ENCODE assay signal across 8 cellular contexts in genomic region chr6:30682181-30683117, GRCh38. TPM values are rescaled to one million over a fixed set of nuclear protein-coding genes. Genes with fewer than 3 reads are reported as not detected.
DNase-seq lines count a peak whose midpoint lies in the region; ATAC-seq and TF ChIP-seq lines count a peak whose summit lies in the region.

No MANE protein-coding gene starts in this region.

- H3K36me3 Mint-ChIP-seq in CD8-positive, alpha-beta T cell: peaks cover 77% of the 10 kb centered on the region
- H3K36me3 Mint-ChIP-seq in chondrocyte (ENCODE audit: low read depth): peaks cover 35% of the 10 kb centered on the region

- H4K20me1 ChIP-seq in Karpas-422 (ENCODE audit: insufficient read depth, low read depth, low read length): peaks cover 8% of the 10 kb centered on the region; the same call in 1 of the 2 replicates

- CTCF ChIA-PET in CD8-positive, alpha-beta T cell (lab: Charles Lee): interaction anchor here (0.8 to 17.5 kb wide), 8 partner anchors 10 to 140 kb away, joined by 3 to 879 read pairs (median 4); partner anchors contain the start of genes DHX16, MDC1 and TUBB

- peak; percentile 74 to 94 (median 86) for DNase-seq in CD8-positive, alpha-beta T cell
- peak; percentile 96 for DNase-seq in Karpas-422
- DNase-seq in activated CD4-positive, alpha-beta T cell treated with anti-CD3 and anti-CD28 coated beads for 24 hours (ENCODE audit: low read depth in 2 of 2): peak; percentile 70 to 74
- DNase-seq in chondrocyte (ENCODE audit: low spot score): no peak
- DNase-seq in stimulated activated CD4-positive, alpha-beta T cell treated with anti-CD3 and anti-CD28 coated beads, Interleukin-2, amount 100 ng/mL, for 4 hours (ENCODE audit: low read depth): peak; percentile 86

- H3K4me2 ChIP-seq in Karpas-422 (ENCODE audit: low read depth, low read length, poor library complexity, severe bottlenecking): peak overlapping the region; percentile 97

- no peaks in the 10 kb centered on the region for H3K9me3 Mint-ChIP-seq in CD8-positive, alpha-beta T cell
- H3K9me3 Mint-ChIP-seq in chondrocyte (ENCODE audit: low read depth): no peaks in the 10 kb centered on the region

- H3K36me3 ChIP-seq in CD8-positive, alpha-beta T cell (ENCODE audit: insufficient read depth, low read length): peaks cover 7% of the 10 kb centered on the region
- H3K36me3 ChIP-seq in Karpas-422 (ENCODE audit: insufficient read depth, low read length) (peaks cover 17% of the 10 kb centered on the region), liver (ENCODE audit: control insufficient read depth in 4 of 4, insufficient read depth in 3 of 4, low read depth in 1 of 4, low read length in 3 of 4) (peaks cover 0 to 3% (median 0%) of the 10 kb centered on the region in 4 donors)

- intact Hi-C loops in CD8-positive, alpha-beta T cell (cut with DNase I, micrococcal nuclease): loop anchor here (1.0 to 10.0 kb wide), 10 partner anchors 9 to 812 kb away; partner anchors contain the start of genes MDC1 (in 2 of the 2), ABCF1 (in 1 of the 2), DHX16 (in 1 of the 2) and GNL1 (in 1 of the 2)

- peak overlapping the region; percentile 99 for H3K4me3 Mint-ChIP-seq in CD8-positive, alpha-beta T cell
- H3K4me3 Mint-ChIP-seq in chondrocyte (ENCODE audit: unreplicated experiment): peak overlapping the region; percentile 99

- H3K27ac ChIP-seq in CD8-positive, alpha-beta T cell (ENCODE audit: low read depth, low read length): peak overlapping the region; percentile 75
- H3K27ac ChIP-seq in Karpas-422 (ENCODE audit: low read length) (peak overlapping the region; percentile 98), liver (ENCODE audit: low read depth in 1 of 2, low read length in 2 of 2) (peak overlapping the region; percentile 97 to 99)

- peaks cover 28% of the 10 kb centered on the region for H3K4me1 ChIP-seq in CD8-positive, alpha-beta T cell (ENCODE audit: insufficient read depth, low read length)
- H3K4me1 ChIP-seq in Karpas-422 (ENCODE audit: low read length) (peaks cover 61% of the 10 kb centered on the region), liver (ENCODE audit: control insufficient read depth in 4 of 4, insufficient read depth in 4 of 4, low read length in 3 of 4) (peaks cover 19 to 78% (median 60%) of the 10 kb centered on the region in 4 donors)

- no peak overlapping the region for H2AFZ ChIP-seq in Karpas-422 (ENCODE audit: low read length)

- WGBS in liver: 54% methylated on average over 11 of the region's 11 CpGs

- TF ChIP-seq CTCF in CD8-positive, alpha-beta T cell (IDR thresholded peaks at IDR 0.05): no peak
- TF ChIP-seq CTCF in chondrocyte (IDR thresholded peaks at IDR 0.05) (no peak), liver (IDR thresholded peaks at IDR 0.05; ENCODE audit: low read depth, low read length, missing input control) (no peak)

- ATAC-seq in CD8-positive, alpha-beta T cell: peak; percentile 64
- ATAC-seq in GM21529 (IDR thresholded peaks at IDR 0.05; ENCODE audit: unreplicated experiment) (peak; percentile 38), HG03439 (IDR thresholded peaks at IDR 0.05; ENCODE audit: unreplicated experiment) (no peak)

- H3K9ac ChIP-seq in Karpas-422 (ENCODE audit: low read length) (peak overlapping the region; percentile 96), liver (ENCODE audit: low read depth in 1 of 2, low read length in 2 of 2) (peak overlapping the region; percentile 24 to 77)

- H3K27me3 ChIP-seq in CD8-positive, alpha-beta T cell (ENCODE audit: insufficient read depth, low read length): no peaks in the 10 kb centered on the region
- H3K27me3 ChIP-seq in Karpas-422 (ENCODE audit: low read length) (no peaks in the 10 kb centered on the region), liver (ENCODE audit: control insufficient read depth in 4 of 4, insufficient read depth in 4 of 4, low read length in 3 of 4) (no peaks in the 10 kb centered on the region)

- no peaks in the 10 kb centered on the region for H3K9me3 ChIP-seq in CD8-positive, alpha-beta T cell (ENCODE audit: low read length)
- no peaks in the 10 kb centered on the region for H3K9me3 ChIP-seq in Karpas-422 (ENCODE audit: low read length)
- no peaks in the 10 kb centered on the region for H3K9me3 ChIP-seq in liver (ENCODE audit: control insufficient read depth in 4 of 4, low read length in 3 of 4)

- H3K4me3 ChIP-seq in CD8-positive, alpha-beta T cell (ENCODE audit: low read depth, low read length): peak overlapping the region; percentile 86
- H3K4me3 ChIP-seq in Karpas-422 (ENCODE audit: low read length) (peak overlapping the region; percentile 80), liver (ENCODE audit: low read depth in 1 of 3, low read length in 3 of 3) (peak overlapping the region; percentile 59 to 71 (median 60))

- POLR2A ChIA-PET in CD8-positive, alpha-beta T cell (lab: Charles Lee): interaction anchor here (0.6 to 16.5 kb wide), 14 partner anchors 9 to 1159 kb away, joined by 3 to 324 read pairs (median 4); partner anchors contain the start of genes MDC1, NRM and TUBB

- H3K27ac Mint-ChIP-seq in CD8-positive, alpha-beta T cell: peak overlapping the region; percentile 99
- peak overlapping the region; percentile 97 for H3K27ac Mint-ChIP-seq in chondrocyte (ENCODE audit: unreplicated experiment)

- H3K9me2 ChIP-seq in Karpas-422 (replicated peaks; ENCODE audit: insufficient read depth, low read length): no peaks in the 10 kb centered on the region

- peaks cover 70% of the 10 kb centered on the region for H3K79me2 ChIP-seq in Karpas-422 (ENCODE audit: low read length)

- TF ChIP-seq RAD21 in liver (IDR thresholded peaks at IDR 0.05): no peak

- no peaks in the 10 kb centered on the region for H3K27me3 Mint-ChIP-seq in CD8-positive, alpha-beta T cell (ENCODE audit: low read depth)
- no peaks in the 10 kb centered on the region for H3K27me3 Mint-ChIP-seq in chondrocyte (ENCODE audit: low read depth)

- H3K4me1 Mint-ChIP-seq in CD8-positive, alpha-beta T cell (ENCODE audit: low read depth): peaks cover 43% of the 10 kb centered on the region
- H3K4me1 Mint-ChIP-seq in chondrocyte (ENCODE audit: low read depth): peaks cover 57% of the 10 kb centered on the region

TF ChIP-seq in liver, 16 proteins besides CTCF, POLR2A, EP300 and RAD21 (continues in another document):
- TF ChIP-seq, protein P1, sequence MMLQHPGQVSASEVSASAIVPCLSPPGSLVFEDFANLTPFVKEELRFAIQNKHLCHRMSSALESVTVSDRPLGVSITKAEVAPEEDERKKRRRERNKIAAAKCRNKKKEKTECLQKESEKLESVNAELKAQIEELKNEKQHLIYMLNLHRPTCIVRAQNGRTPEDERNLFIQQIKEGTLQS (IDR thresholded peaks at IDR 0.05): no peak
- TF ChIP-seq NR2F2 (IDR thresholded peaks at IDR 0.05): peak; percentile 70
- TF ChIP-seq YY1 (IDR thresholded peaks at IDR 0.05): peak; percentile 7
- TF ChIP-seq FOXA1 (IDR thresholded peaks at IDR 0.05): no peak
- no peak for TF ChIP-seq HNF4A (conservative IDR thresholded peaks at IDR 0.05)
- TF ChIP-seq HNF4G (IDR thresholded peaks at IDR 0.05): no peak
- TF ChIP-seq, protein P2, sequence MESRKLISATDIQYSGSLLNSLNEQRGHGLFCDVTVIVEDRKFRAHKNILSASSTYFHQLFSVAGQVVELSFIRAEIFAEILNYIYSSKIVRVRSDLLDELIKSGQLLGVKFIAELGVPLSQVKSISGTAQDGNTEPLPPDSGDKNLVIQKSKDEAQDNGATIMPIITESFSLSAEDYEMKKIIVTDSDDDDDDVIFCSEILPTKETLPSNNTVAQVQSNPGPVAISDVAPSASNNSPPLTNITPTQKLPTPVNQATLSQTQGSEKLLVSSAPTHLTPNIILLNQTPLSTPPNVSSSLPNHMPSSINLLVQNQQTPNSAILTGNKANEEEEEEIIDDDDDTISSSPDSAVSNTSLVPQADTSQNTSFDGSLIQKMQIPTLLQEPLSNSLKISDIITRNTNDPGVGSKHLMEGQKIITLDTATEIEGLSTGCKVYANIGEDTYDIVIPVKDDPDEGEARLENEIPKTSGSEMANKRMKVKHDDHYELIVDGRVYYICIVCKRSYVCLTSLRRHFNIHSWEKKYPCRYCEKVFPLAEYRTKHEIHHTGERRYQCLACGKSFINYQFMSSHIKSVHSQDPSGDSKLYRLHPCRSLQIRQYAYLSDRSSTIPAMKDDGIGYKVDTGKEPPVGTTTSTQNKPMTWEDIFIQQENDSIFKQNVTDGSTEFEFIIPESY (IDR thresholded peaks at IDR 0.05): no peak
- TF ChIP-seq TAF1 (conservative IDR thresholded peaks at IDR 0.05): no peak

RNA-seq across cellular contexts. Expression of gene PPP1R18, which starts 4.0 kb away (rescaled TPM):
- total RNA-seq in CD8-positive, alpha-beta T cell: 10 to 100 TPM; 24.1 to 26.0 TPM
- total RNA-seq in Karpas-422 (2014; rRNA removed; shearing (Covaris generic); ENCODE audit: low replicate concordance): 69.8 and 75.3 TPM in 2 replicates
- total RNA-seq in chondrocyte (99.9 to 171 TPM (median 165 TPM) in 3 replicates), liver (10 to 100 TPM; 11.4 to 11.5 TPM)
- polyA plus RNA-seq in liver: 10 to 100 TPM in 1 of 2 donors, 1 to 10 TPM in 1; 7.4 to 17.4 TPM

RNA-seq across cellular contexts. Expression of gene NRM, which starts 8.3 kb away (rescaled TPM):
- total RNA-seq in CD8-positive, alpha-beta T cell: 1 to 10 TPM; 1.5 to 2.0 TPM
- total RNA-seq in Karpas-422 (2014; rRNA removed; shearing (Covaris generic); ENCODE audit: low replicate concordance): 16.9 and 38.1 TPM in 2 replicates
- total RNA-seq in chondrocyte (18.6 to 26.3 TPM (median 20.0 TPM) in 3 replicates), liver (1 to 10 TPM in 1 of 2 donors, under 1 TPM in 1; 0.59 to 2.3 TPM)
- 1 to 10 TPM; 2.4 to 3.3 TPM for polyA plus RNA-seq in liver

RNA-seq across cellular contexts. Expression of gene DHX16, which starts 9.6 kb away (rescaled TPM):
- 10 to 100 TPM; 15.8 to 17.9 TPM for total RNA-seq in CD8-positive, alpha-beta T cell
- 26.5 and 36.1 TPM in 2 replicates for total RNA-seq in Karpas-422 (2014; rRNA removed; shearing (Covaris generic); ENCODE audit: low replicate concordance)
- total RNA-seq in chondrocyte: 20.4 to 29.6 TPM (median 22.6 TPM) in 3 replicates
- total RNA-seq in liver: 10 to 100 TPM; 20.6 to 23.9 TPM
- polyA plus RNA-seq in liver: 10 to 100 TPM; 10.1 to 14.2 TPM

RNA-seq across cellular contexts. Expression of gene MDC1, which starts 34.6 kb away (rescaled TPM):
- 10 to 100 TPM; 38.9 to 48.8 TPM for total RNA-seq in CD8-positive, alpha-beta T cell
- 9.4 and 11.0 TPM in 2 replicates for total RNA-seq in Karpas-422 (2014; rRNA removed; shearing (Covaris generic); ENCODE audit: low replicate concordance)
- 25.5 to 33.5 TPM (median 33.1 TPM) in 3 replicates for total RNA-seq in chondrocyte
- 10 to 100 TPM in 1 of 2 donors, 1 to 10 TPM in 1; 9.0 to 15.5 TPM for total RNA-seq in liver
- polyA plus RNA-seq in liver: 1 to 10 TPM; 5.9 to 7.7 TPM

RNA-seq across cellular contexts. Expression of gene C6orf136, which starts 35.5 kb away (rescaled TPM):
- 10 to 100 TPM; 31.4 to 36.0 TPM for total RNA-seq in CD8-positive, alpha-beta T cell
- total RNA-seq in Karpas-422 (2014; rRNA removed; shearing (Covaris generic); ENCODE audit: low replicate concordance): 5.6 and 10.0 TPM in 2 replicates
- 11.5 to 18.3 TPM (median 13.4 TPM) in 3 replicates for total RNA-seq in chondrocyte
- total RNA-seq in liver: 1 to 10 TPM; 2.0 to 8.9 TPM
- 10 to 100 TPM; 10.8 to 12.0 TPM for polyA plus RNA-seq in liver
